ENCODE assay signal across 9 cellular contexts in genomic region chr1:33338495-33339211, GRCh38. TPM values are rescaled to one million over a fixed set of nuclear protein-coding genes. Genes with fewer than 3 reads are reported as not detected.
DNase-seq lines count a peak whose midpoint lies in the region; ATAC-seq, FAIRE-seq and TF ChIP-seq lines count a peak whose summit lies in the region.
"Had no signal": no experiment of that assay in that cellular context is flagged by ENCODE, and none has a peak within 500 bp of the region (broad histone marks: within the 10 kb centered on the region; RNA-seq: fewer than 3 reads in every experiment).

No MANE protein-coding gene starts in this region.

- POLR2A ChIA-PET in activated CD8-positive, alpha-beta T cell treated with anti-CD3 and anti-CD28 coated beads, Interleukin-2, amount 10 ng/mL, durations not matched to agents 7 days and 5 days (lab: Charles Lee) = no interaction called here

- H3K27ac Mint-ChIP-seq in osteocyte (ENCODE audit: unreplicated experiment) = peak overlapping the region; percentile 89
- no peak overlapping the region for H3K27ac Mint-ChIP-seq in activated CD8-positive, alpha-beta T cell treated with anti-CD3 and anti-CD28 coated beads, Interleukin-2, amount 10 ng/mL, durations not matched to agents 7 days and 5 days

- TF ChIP-seq CTCF in fibroblast of the aortic adventitia (IDR thresholded peaks at IDR 0.05; ENCODE audit: insufficient read depth, low read length) (no peak), osteocyte (IDR thresholded peaks at IDR 0.05) (no peak)

- H3K4me3 Mint-ChIP-seq in osteocyte (ENCODE audit: unreplicated experiment) = no peak overlapping the region
- no peak overlapping the region for H3K4me3 Mint-ChIP-seq in activated CD8-positive, alpha-beta T cell treated with anti-CD3 and anti-CD28 coated beads, Interleukin-2, amount 10 ng/mL, durations not matched to agents 7 days and 5 days

- H3K4me1 Mint-ChIP-seq in osteocyte (ENCODE audit: unreplicated experiment) = peaks cover 93% of the 10 kb centered on the region
- H3K4me1 Mint-ChIP-seq in activated CD8-positive, alpha-beta T cell treated with anti-CD3 and anti-CD28 coated beads, Interleukin-2, amount 10 ng/mL, durations not matched to agents 7 days and 5 days (ENCODE audit: low read depth) = peaks cover 24% of the 10 kb centered on the region

- H3K4me3 ChIP-seq in fibroblast of the aortic adventitia (ENCODE audit: low read depth, low read length) = peak overlapping the region; percentile 41

- peak; percentile 88 for DNase-seq in EH (ENCODE audit: low read depth)
- peak; percentile 96 for DNase-seq in SKM-1 treated with dmso at 0.1 percent for 144 hours (lab: John Stamatoyannopoulos, UW; ENCODE audit: unreplicated experiment)
- peak; percentile 87 for DNase-seq in fibroblast of the aortic adventitia (ENCODE audit: low read depth)
- no peak for DNase-seq in osteocyte (ENCODE audit: extremely low spot score, unreplicated experiment)
- DNase-seq in urothelium cell line (ENCODE audit: low spot score) = no peak
- DNase-seq in activated CD8-positive, alpha-beta T cell treated with anti-CD3 and anti-CD28 coated beads, Interleukin-2, amount 10 ng/mL, durations not matched to agents 7 days and 5 days = no peak
- DNase-seq in DMS114 treated with DMSO at 0.1 percent for 48 hours (lab: John Stamatoyannopoulos, UW; ENCODE audit: unreplicated experiment) = no peak
- no peak for DNase-seq in SW 1271 (lab: John Stamatoyannopoulos, UW)

- H3K9me3 Mint-ChIP-seq in osteocyte (ENCODE audit: unreplicated experiment) = no peaks in the 10 kb centered on the region
- no peaks in the 10 kb centered on the region for H3K9me3 Mint-ChIP-seq in activated CD8-positive, alpha-beta T cell treated with anti-CD3 and anti-CD28 coated beads, Interleukin-2, amount 10 ng/mL, durations not matched to agents 7 days and 5 days (ENCODE audit: insufficient read depth)

- peaks cover 35% of the 10 kb centered on the region for H3K36me3 Mint-ChIP-seq in osteocyte (ENCODE audit: unreplicated experiment)
- peaks cover 22% of the 10 kb centered on the region for H3K36me3 Mint-ChIP-seq in activated CD8-positive, alpha-beta T cell treated with anti-CD3 and anti-CD28 coated beads, Interleukin-2, amount 10 ng/mL, durations not matched to agents 7 days and 5 days (ENCODE audit: low read depth)

- CTCF ChIA-PET in activated CD8-positive, alpha-beta T cell treated with anti-CD3 and anti-CD28 coated beads, Interleukin-2, amount 10 ng/mL, durations not matched to agents 7 days and 5 days (lab: Charles Lee) = interaction anchor here (1.0 to 2.5 kb wide), 2 partner anchors 9 to 43 kb away, joined by 3 to 13 read pairs; no protein-coding TSS in a partner anchor

- H3K27me3 Mint-ChIP-seq in osteocyte (ENCODE audit: unreplicated experiment) = no peaks in the 10 kb centered on the region
- H3K27me3 Mint-ChIP-seq in activated CD8-positive, alpha-beta T cell treated with anti-CD3 and anti-CD28 coated beads, Interleukin-2, amount 10 ng/mL, durations not matched to agents 7 days and 5 days (ENCODE audit: low read depth) = no peaks in the 10 kb centered on the region

- no peak for ATAC-seq in activated CD8-positive, alpha-beta T cell treated with anti-CD3 and anti-CD28 coated beads, Interleukin-2, amount 10 ng/mL, durations not matched to agents 7 days and 5 days

- no peak for FAIRE-seq in urothelium cell line (lab: Jason Lieb, UNC)

RNA-seq across cellular contexts. Expression of gene A3GALT2, which starts 17.8 kb away (rescaled TPM):
- total RNA-seq in fibroblast of the aortic adventitia (ENCODE audit: low replicate concordance) (not detected in 2 replicates), osteocyte (0.35 TPM in 1 of 2 replicates, not detected in the other)
- total RNA-seq in activated CD8-positive, alpha-beta T cell treated with anti-CD3 and anti-CD28 coated beads, Interleukin-2, amount 10 ng/mL, durations not matched to agents 7 days and 5 days = not detected
- total RNA-seq: subcutaneous adipose tissue had no signal

Comparison
In these comparisons a context has a peak if more than half of its experiments do, and no peak if none do; other contexts are left out.
1. DNase-seq: peak in EH (single experiment), SKM-1 treated with dmso at 0.1 percent for 144 hours (single experiment) and fibroblast of the aortic adventitia (single experiment); none in osteocyte (single experiment), urothelium cell line (single experiment), activated CD8-positive, alpha-beta T cell treated with anti-CD3 and anti-CD28 coated beads, Interleukin-2, amount 10 ng/mL, durations not matched to agents 7 days and 5 days (single experiment), DMS114 treated with DMSO at 0.1 percent for 48 hours (single experiment) and SW 1271 (0 of 2).